27 cellular contexts compared by ENCODE assay signal in genomic region chr17:44082206-44082605, GRCh38. TPM values are rescaled to one million over a fixed set of nuclear protein-coding genes. Genes with fewer than 3 reads are reported as not detected.
DNase-seq lines count a peak whose midpoint lies in the region; ATAC-seq, FAIRE-seq and TF ChIP-seq lines count a peak whose summit lies in the region.
"Had no signal": no experiment of that assay in that cellular context is flagged by ENCODE, and none has a peak within 500 bp of the region (broad histone marks: within the 10 kb centered on the region; RNA-seq: fewer than 3 reads in every experiment).

No MANE protein-coding gene starts in this region.

- TSS peak; percentile 18 for BruUV-seq in PC-3 (replicated peaks; lab: Mats Ljungman, UMichigan)

- peaks cover 56% of the 10 kb centered on the region for H3K36me3 Mint-ChIP-seq in endodermal cell (ENCODE audit: low read depth)
- H3K36me3 Mint-ChIP-seq: activated naive CD8-positive, alpha-beta T cell had no signal

- CTCF ChIA-PET in A549 (lab: Yijun Ruan, JAX) (interaction anchor here (1.2 to 39.6 kb wide), 6 partner anchors 10 to 87 kb away, joined by 8 to 1202 read pairs (median 34); partner anchors contain the start of genes ASB16, G6PC3, HDAC5 and LSM12), PC-3 (lab: Charles Lee) (interaction anchor here (0.7 kb wide), 1 partner anchor 68 kb away, joined by 4 read pairs; no protein-coding TSS in a partner anchor)

- FAIRE-seq in A549 (lab: Jason Lieb, UNC), result no peak

- TF ChIP-seq CTCF in A549 (IDR thresholded peaks at IDR 0.05) (no peak), PC-3 (conservative IDR thresholded peaks at IDR 0.05; ENCODE audit: low read depth, low read length) (no peak), endodermal cell (conservative IDR thresholded peaks at IDR 0.05) (no peak), osteoblast (IDR thresholded peaks at IDR 0.05; ENCODE audit: extremely low read depth, low read depth, low read length) (no peak), stomach (IDR thresholded peaks at IDR 0.05) (no peak)

- intact Hi-C loops in PC-3 (cut with micrococcal nuclease) (no loop called here), stomach (cut with DNase I; ENCODE audit: low total_unique reads) (no loop called here), Right ventricle myocardium inferior (cut with DNase I) (no loop called here)

- no peaks in the 10 kb centered on the region for H3K9me2 ChIP-seq in PC-3 (replicated peaks; ENCODE audit: low read length)

- DNase-seq in A549 (ENCODE audit: low read depth in 1 of 2, low spot score in 1 of 2) (no peak), PC-3 (no peak), endodermal cell (no peak), osteoblast (ENCODE audit: insufficient read length, low spot score, missing footprints) (peak; percentile 88), stomach (no peak), RKO (ENCODE audit: low spot score) (no peak), Right ventricle myocardium inferior (ENCODE audit: missing footprints) (no peak)
- DNase-seq: activated CD4-positive, alpha-beta T cell treated with anti-CD3 and anti-CD28 coated beads, Interleukin-2, amount 10 ng/mL, durations not matched to agents 7 days and 5 days; activated T-cell treated with anti-CD3 and anti-CD28 coated beads, Interleukin-2, amount 50 U/mL, for 72 hours; COR-L47; DMS79 treated with DMSO at 0.1 percent for 48 hours; heart right ventricle; left colon; mesendoderm; NCI-H187; NCI-H2171 treated with DMSO at 0.1 percent for 48 hours; NCI-H524 treated with DMSO at 0.1 percent for 48 hours; spleen; stimulated activated CD4-positive, alpha-beta T cell treated with anti-CD3 and anti-CD28 coated beads, Interleukin-2, amount 100 ng/mL, for 48 hours; stimulated activated naive CD4-positive, alpha-beta T cell treated with Interleukin-2 at 50 U/mL for 16 hours; upper lobe of left lung had no signal

- H3K27ac Mint-ChIP-seq in endodermal cell, result peak overlapping the region; percentile 33
- H3K27ac Mint-ChIP-seq: activated CD4-positive, alpha-beta T cell treated with anti-CD3 and anti-CD28 coated beads, Interleukin-2, amount 10 ng/mL, durations not matched to agents 7 days and 5 days; activated naive CD8-positive, alpha-beta T cell; activated T-cell treated with anti-CD3 and anti-CD28 coated beads, Interleukin-2, amount 50 U/mL, for 72 hours; T-helper 2 cell treated with Interferon-gamma antibody and Interleukin-4, amounts not matched to agents 5 μg/mL and 100 μg/mL, for 36 hours had no signal

- no peaks in the 10 kb centered on the region for H4K20me1 ChIP-seq in PC-3 (ENCODE audit: low read length)
- H4K20me1 ChIP-seq in osteoblast (ENCODE audit: insufficient read depth, low read length), result no peaks in the 10 kb centered on the region

- H3K27me3 Mint-ChIP-seq in endodermal cell (ENCODE audit: insufficient read depth), result no peaks in the 10 kb centered on the region
- H3K27me3 Mint-ChIP-seq: activated CD4-positive, alpha-beta T cell treated with anti-CD3 and anti-CD28 coated beads, Interleukin-2, amount 10 ng/mL, durations not matched to agents 7 days and 5 days; activated naive CD8-positive, alpha-beta T cell had no signal

- H3K79me2 ChIP-seq in PC-3 (ENCODE audit: low read length), result no peaks in the 10 kb centered on the region
- H3K79me2 ChIP-seq in osteoblast (ENCODE audit: insufficient read depth, low read length), result no peaks in the 10 kb centered on the region

- TF ChIP-seq POLR2A in A549 (IDR thresholded peaks at IDR 0.05; ENCODE audit: low read length), result no peak
- no peak for TF ChIP-seq POLR2A in stomach (IDR thresholded peaks at IDR 0.05)

- H3K27ac ChIP-seq in A549 (no peak overlapping the region), PC-3 (ENCODE audit: low read length) (no peak overlapping the region), endodermal cell (ENCODE audit: low read depth, low read length) (no peak overlapping the region), osteoblast (ENCODE audit: low read depth, low read length) (peak overlapping the region; percentile 95), stomach (no peak overlapping the region)
- H3K27ac ChIP-seq: epithelial cell of prostate, heart right ventricle, spleen, upper lobe of left lung had no signal

- H3K4me3 Mint-ChIP-seq in endodermal cell, result no peak overlapping the region
- H3K4me3 Mint-ChIP-seq: activated CD4-positive, alpha-beta T cell treated with anti-CD3 and anti-CD28 coated beads, Interleukin-2, amount 10 ng/mL, durations not matched to agents 7 days and 5 days; activated naive CD8-positive, alpha-beta T cell; activated T-cell treated with anti-CD3 and anti-CD28 coated beads, Interleukin-2, amount 50 U/mL, for 72 hours; T-helper 2 cell treated with Interferon-gamma antibody and Interleukin-4, amounts not matched to agents 5 μg/mL and 100 μg/mL, for 36 hours had no signal

- no peak for TF ChIP-seq EP300 in A549 (IDR thresholded peaks at IDR 0.05)
- TF ChIP-seq EP300 in stomach (IDR thresholded peaks at IDR 0.05), result no peak

- peaks cover 21% of the 10 kb centered on the region for H3K4me1 ChIP-seq in A549
- H3K4me1 ChIP-seq in PC-3 (ENCODE audit: insufficient read depth, low read length), result peaks cover 12% of the 10 kb centered on the region
- peaks cover under 1% of the 10 kb centered on the region for H3K4me1 ChIP-seq in endodermal cell (ENCODE audit: control insufficient read depth, insufficient read depth, low read length)
- H3K4me1 ChIP-seq in osteoblast (ENCODE audit: insufficient read depth, low read length), result peaks cover 32% of the 10 kb centered on the region
- peaks cover 0 to 18% (median 6%) of the 10 kb centered on the region in 4 donors for H3K4me1 ChIP-seq in stomach

- TF ChIP-seq RAD21 in A549 (conservative IDR thresholded peaks at IDR 0.05 in 1 of 2, IDR thresholded peaks at IDR 0.05 in 1 of 2), result no peak

- ATAC-seq in A549 (no peak), PC-3 (no peak), HG02885 (IDR thresholded peaks at IDR 0.05; ENCODE audit: poor library complexity, unreplicated experiment) (no peak), Right ventricle myocardium inferior (no peak)
- ATAC-seq: activated T-cell treated with anti-CD3 and anti-CD28 coated beads, Interleukin-2, amount 50 U/mL, for 72 hours; heart right ventricle; left colon had no signal

- H3K4me3 ChIP-seq in A549, result no peak overlapping the region
- H3K4me3 ChIP-seq in PC-3 (ENCODE audit: low read length), result no peak overlapping the region
- no peak overlapping the region for H3K4me3 ChIP-seq in endodermal cell (ENCODE audit: low read length)
- H3K4me3 ChIP-seq in osteoblast (ENCODE audit: insufficient read depth, low read length), result peak overlapping the region; percentile 22
- H3K4me3 ChIP-seq in stomach, result no peak overlapping the region
- H3K4me3 ChIP-seq: BLaER1 treated with 17β-estradiol and CSF1 and Interleukin-3, amounts not matched to agents 10 nM and 100 nM; HAP-1; heart right ventricle; spleen; upper lobe of left lung had no signal

- POLR2A ChIA-PET in A549 (lab: Yijun Ruan, JAX) (interaction anchor here (0.8 to 2.6 kb wide), 4 partner anchors 12 to 104 kb away, joined by 3 to 25 read pairs (median 7); partner anchors contain the start of genes G6PC3 and TMUB2), PC-3 (lab: Charles Lee; ENCODE audit: unreplicated experiment) (no interaction called here)

- H3K9me3 ChIP-seq in A549, result no peaks in the 10 kb centered on the region
- H3K9me3 ChIP-seq in PC-3 (ENCODE audit: low read length), result no peaks in the 10 kb centered on the region
- no peaks in the 10 kb centered on the region for H3K9me3 ChIP-seq in endodermal cell (ENCODE audit: control insufficient read depth, low read length)
- H3K9me3 ChIP-seq in osteoblast (ENCODE audit: low read depth, low read length), result no peaks in the 10 kb centered on the region
- no peaks in the 10 kb centered on the region for H3K9me3 ChIP-seq in stomach
- H3K9me3 ChIP-seq: BLaER1 treated with 17β-estradiol and CSF1 and Interleukin-3, amounts not matched to agents 10 nM and 100 nM; HAP-1; heart right ventricle; spleen; upper lobe of left lung had no signal

- no peak overlapping the region for H2AFZ ChIP-seq in PC-3 (ENCODE audit: low read length)
- H2AFZ ChIP-seq in osteoblast (ENCODE audit: low read length), result no peak overlapping the region

- H3K36me3 ChIP-seq in PC-3 (ENCODE audit: low read depth, low read length) (peaks cover 7% of the 10 kb centered on the region; the same call in 1 of the 2 replicates), endodermal cell (ENCODE audit: control insufficient read depth, insufficient read depth, low read length) (peaks cover 51% of the 10 kb centered on the region), osteoblast (ENCODE audit: insufficient read depth, low read length) (peaks cover 40% of the 10 kb centered on the region), stomach (peaks cover 63 to 97% (median 93%) of the 10 kb centered on the region in 4 donors)

- H3K4me1 Mint-ChIP-seq in endodermal cell, result peaks cover 14% of the 10 kb centered on the region

- 87% methylated on average over 13 of the region's 13 CpGs for WGBS in A549 (ENCODE audit: missing lambda C conversion rate)
- WGBS in endodermal cell (ENCODE audit: insufficient coverage in 1 of 2, insufficient read length in 1 of 2), 2 experiments, result 94% methylated on average over 7 to 11 of the region's 13 CpGs
- 83 to 91% (median 87%) methylated on average over 9 to 13 of the region's 13 CpGs for WGBS in stomach, 5 donors

- H3F3A ChIP-seq in PC-3 (ENCODE audit: low read length, unreplicated experiment), result peaks cover 3% of the 10 kb centered on the region

- H3K9ac ChIP-seq in PC-3 (ENCODE audit: low read length) (no peak overlapping the region), endodermal cell (ENCODE audit: extremely low read depth, low read length, poor library complexity, severe bottlenecking) (no peak overlapping the region)

- H3K27me3 ChIP-seq in PC-3 (ENCODE audit: low read length) (no peaks in the 10 kb centered on the region), endodermal cell (ENCODE audit: control insufficient read depth, insufficient read depth, low read length, poor library complexity, severe bottlenecking) (no peaks in the 10 kb centered on the region), osteoblast (ENCODE audit: insufficient read depth, low read length) (no peaks in the 10 kb centered on the region), stomach (no peaks in the 10 kb centered on the region)
- H3K27me3 ChIP-seq: BLaER1 treated with 17β-estradiol and CSF1 and Interleukin-3, amounts not matched to agents 10 nM and 100 nM; heart right ventricle; spleen; upper lobe of left lung had no signal

- no peaks in the 10 kb centered on the region for H3K9me3 Mint-ChIP-seq in endodermal cell
- H3K9me3 Mint-ChIP-seq: activated CD4-positive, alpha-beta T cell treated with anti-CD3 and anti-CD28 coated beads, Interleukin-2, amount 10 ng/mL, durations not matched to agents 7 days and 5 days; activated T-cell treated with anti-CD3 and anti-CD28 coated beads, Interleukin-2, amount 50 U/mL, for 72 hours; T-helper 2 cell treated with Interferon-gamma antibody and Interleukin-4, amounts not matched to agents 5 μg/mL and 100 μg/mL, for 36 hours had no signal

- H3K4me2 ChIP-seq in A549, result no peak overlapping the region
- H3K4me2 ChIP-seq in PC-3 (ENCODE audit: low read length), result no peak overlapping the region
- H3K4me2 ChIP-seq in osteoblast (ENCODE audit: insufficient read depth, low read length), result peak overlapping the region; percentile 45
- H3K4me2 ChIP-seq: BLaER1 treated with 17β-estradiol and CSF1 and Interleukin-3, amounts not matched to agents 10 nM and 100 nM had no signal

RNA-seq across cellular contexts. Expression of gene G6PC3, which starts 11.7 kb away (rescaled TPM):
- 104 TPM in 2 replicates for polyA plus RNA-seq in A549 (2011; rRNA removed)
- polyA plus RNA-seq in A549 (2012; cell fraction: cytosol; rRNA removed), result 216 and 285 TPM in 2 replicates
- 173 and 235 TPM in 2 replicates for polyA plus RNA-seq in A549 (2012; cell fraction: nucleus; rRNA removed)
- polyA plus RNA-seq in A549 (2017; fragmentation: RNase III; extraction: RNeasy Plus Mini Kit Qiagen cat#74134 plus additional on column Dnase treatment), result 122 to 130 TPM (median 128 TPM) in 3 replicates
- polyA minus RNA-seq in A549 (2011; rRNA and poly(A)+ RNA removed), result 147 and 151 TPM in 2 replicates
- total RNA-seq in PC-3 (2014; rRNA removed), result 60.1 and 69.5 TPM in 2 replicates
- 100 to 1,000 TPM in 1 of 2 donors, 10 to 100 TPM in 1; 88.8 to 129 TPM for total RNA-seq in endodermal cell
- polyA plus RNA-seq in endodermal cell (2013, experiment 1 of 2), result 107 TPM
- 101 TPM for polyA plus RNA-seq in endodermal cell (2013, experiment 2 of 2)
- total RNA-seq in osteoblast, result 19.7 and 23.5 TPM in 2 replicates
- 100 to 1,000 TPM in 1 of 5 donors, 10 to 100 TPM in 4; 10.5 to 132 (median 36.2) TPM for total RNA-seq in stomach
- 10 to 100 TPM; 16.8 to 52.0 (median 44.1) TPM for polyA plus RNA-seq in stomach
- 30.4 TPM for total RNA-seq in Right ventricle myocardium inferior

RNA-seq across cellular contexts. Expression of gene LSM12, which starts 15.7 kb away (rescaled TPM):
- polyA plus RNA-seq in A549 (2011; rRNA removed) (64.9 and 75.0 TPM in 2 replicates), A549 (2017; fragmentation: RNase III; extraction: RNeasy Plus Mini Kit Qiagen cat#74134 plus additional on column Dnase treatment) (42.4 to 43.9 TPM (median 43.1 TPM) in 3 replicates), stomach (10 to 100 TPM; 25.4 to 30.7 (median 29.9) TPM)
- 33.6 and 38.9 TPM in 2 replicates for polyA plus RNA-seq in A549 (2012; cell fraction: cytosol; rRNA removed)
- 15.7 and 19.4 TPM in 2 replicates for polyA plus RNA-seq in A549 (2012; cell fraction: nucleus; rRNA removed)
- 72.8 and 73.5 TPM in 2 replicates for polyA minus RNA-seq in A549 (2011; rRNA and poly(A)+ RNA removed)
- total RNA-seq in PC-3 (2014; rRNA removed) (118 and 123 TPM in 2 replicates), endodermal cell (100 to 1,000 TPM in 1 of 2 donors, 10 to 100 TPM in 1; 97.7 to 102 TPM), osteoblast (59.0 and 65.4 TPM in 2 replicates), stomach (10 to 100 TPM; 19.8 to 34.5 (median 30.4) TPM), Right ventricle myocardium inferior (47.6 TPM)
- polyA plus RNA-seq in endodermal cell (2013, experiment 1 of 2), result 59.9 TPM
- polyA plus RNA-seq in endodermal cell (2013, experiment 2 of 2), result 53.1 TPM

RNA-seq across cellular contexts. Expression of gene HDAC5, which starts 41.2 kb away (rescaled TPM):
- polyA plus RNA-seq in A549 (2011; rRNA removed), result 3.1 and 5.7 TPM in 2 replicates
- 1.9 and 3.7 TPM in 2 replicates for polyA plus RNA-seq in A549 (2012; cell fraction: cytosol; rRNA removed)
- 11.9 and 12.9 TPM in 2 replicates for polyA plus RNA-seq in A549 (2012; cell fraction: nucleus; rRNA removed)
- 3.2 to 7.1 TPM (median 4.5 TPM) in 3 replicates for polyA plus RNA-seq in A549 (2017; fragmentation: RNase III; extraction: RNeasy Plus Mini Kit Qiagen cat#74134 plus additional on column Dnase treatment)
- polyA minus RNA-seq in A549 (2011; rRNA and poly(A)+ RNA removed), result 8.4 and 11.0 TPM in 2 replicates
- total RNA-seq in PC-3 (2014; rRNA removed), result 39.1 and 47.1 TPM in 2 replicates
- total RNA-seq in endodermal cell, result 10 to 100 TPM; 36.9 to 64.6 TPM
- 55.7 TPM for polyA plus RNA-seq in endodermal cell (2013, experiment 1 of 2)
- polyA plus RNA-seq in endodermal cell (2013, experiment 2 of 2), result 57.7 TPM
- 69.2 and 85.4 TPM in 2 replicates for total RNA-seq in osteoblast
- total RNA-seq in stomach, result 100 to 1,000 TPM in 2 of 5 donors, 10 to 100 TPM in 3; 14.7 to 311 (median 58.0) TPM
- polyA plus RNA-seq in stomach, result 10 to 100 TPM; 13.3 to 19.3 (median 17.9) TPM
- total RNA-seq in Right ventricle myocardium inferior, result 67.5 TPM

RNA-seq across cellular contexts. Expression of gene HROB, which starts 59.5 kb away (rescaled TPM):
- polyA plus RNA-seq in A549 (2011; rRNA removed) (5.4 and 5.6 TPM in 2 replicates), A549 (2017; fragmentation: RNase III; extraction: RNeasy Plus Mini Kit Qiagen cat#74134 plus additional on column Dnase treatment) (6.0 to 7.1 TPM (median 6.8 TPM) in 3 replicates), stomach (1 to 10 TPM in 1 of 3 donors, under 1 TPM in 2; 0.61 to 2.4 (median 0.62) TPM)
- polyA plus RNA-seq in A549 (2012; cell fraction: cytosol; rRNA removed), result 8.2 and 11.1 TPM in 2 replicates
- polyA plus RNA-seq in A549 (2012; cell fraction: nucleus; rRNA removed), result 23.5 and 24.0 TPM in 2 replicates
- polyA minus RNA-seq in A549 (2011; rRNA and poly(A)+ RNA removed), result 16.0 and 16.7 TPM in 2 replicates
- total RNA-seq in PC-3 (2014; rRNA removed) (13.5 and 14.3 TPM in 2 replicates), endodermal cell (10 to 100 TPM; 20.9 to 23.4 TPM), osteoblast (1.8 TPM in 2 replicates), stomach (1 to 10 TPM in 2 of 5 donors, under 1 TPM in 1, not detected in 2; 0.14 to 1.7 (median 1.3) TPM), Right ventricle myocardium inferior (2.0 TPM)
- polyA plus RNA-seq in endodermal cell (2013, experiment 1 of 2), result 10.5 TPM
- polyA plus RNA-seq in endodermal cell (2013, experiment 2 of 2), result 12.0 TPM
